In genomic region chr2:117949800-117950199, GRCh38 we compare ENCODE assay signal across 32 cellular contexts.
"Had no signal": no experiment of that assay in that cellular context is flagged by ENCODE, and none has a peak within 500 bp of the region (broad histone marks: within the 10 kb centered on the region; RNA-seq: fewer than 3 reads in every experiment).

No MANE protein-coding gene starts in this region.

- H3K4me2 ChIP-seq: smooth muscle cell had no signal

- H3K4me3 Mint-ChIP-seq: activated CD8-positive, alpha-beta memory T cell treated with anti-CD3 and anti-CD28 coated beads, Interleukin-2, amount 10 ng/mL, durations not matched to agents 7 days and 5 days; activated CD8-positive, alpha-beta T cell treated with anti-CD3 and anti-CD28 coated beads, Interleukin-2, amount 10 ng/mL, durations not matched to agents 7 days and 5 days; activated naive CD8-positive, alpha-beta T cell treated with anti-CD3 and anti-CD28 coated beads for 36 hours; activated T-cell treated with anti-CD3 and anti-CD28 coated beads, Interleukin-2, amount 50 U/mL, for 72 hours; endodermal cell; mesothelial cell of epicardium; naive B cell; stimulated activated naive B cell treated with anti-CD40 and anti-IgM and Interleukin-4, amounts not matched to agents 10 μg/mL and 1 μg/mL and 100 μg/mL, for 72 hours had no signal

- H3K4me1 Mint-ChIP-seq: activated CD8-positive, alpha-beta memory T cell treated with anti-CD3 and anti-CD28 coated beads, Interleukin-2, amount 10 ng/mL, durations not matched to agents 7 days and 5 days; activated naive CD8-positive, alpha-beta T cell treated with anti-CD3 and anti-CD28 coated beads for 36 hours; endodermal cell; mesothelial cell of epicardium; naive B cell had no signal

- H3K27ac ChIP-seq: adrenal gland, body of pancreas, cardiac muscle cell, coronary artery, esophagus squamous epithelium, right atrium auricular region, stomach, upper lobe of left lung, vagina had no signal

- DNase-seq: activated CD4-positive, alpha-beta T cell treated with anti-CD3 and anti-CD28 coated beads for 1 hour; activated CD4-positive, alpha-beta T cell treated with anti-CD3 and anti-CD28 coated beads, Interleukin-2, amount 50 U/mL, for 1 hour; activated CD8-positive, alpha-beta memory T cell treated with anti-CD3 and anti-CD28 coated beads, Interleukin-2, amount 10 ng/mL, durations not matched to agents 7 days and 5 days; activated CD8-positive, alpha-beta T cell treated with anti-CD3 and anti-CD28 coated beads, Interleukin-2, amount 10 ng/mL, durations not matched to agents 7 days and 5 days; activated effector memory CD4-positive, alpha-beta T cell treated with Interleukin-2 at 50 U/mL for 16 hours; activated naive CD4-positive, alpha-beta T cell treated with Interleukin-2 at 50 U/mL for 16 hours; activated naive CD8-positive, alpha-beta T cell treated with anti-CD3 and anti-CD28 coated beads for 36 hours; activated T-cell treated with anti-CD3 and anti-CD28 coated beads, Interleukin-2, amount 50 U/mL, for 72 hours; adrenal gland; aorta; body of pancreas; endodermal cell; esophagus squamous epithelium; foreskin melanocyte; left cardiac atrium; left ventricle myocardium superior; naive B cell; nucleus accumbens; stimulated activated CD4-positive, alpha-beta T cell treated with anti-CD3 and anti-CD28 coated beads, Interleukin-1b, Interleukin-23, amount 100 ng/mL, for 48 hours; stimulated activated CD4-positive, alpha-beta T cell treated with anti-CD3 and anti-CD28 coated beads, Interleukin-4, amount 100 ng/mL, for 4 hours; stimulated activated CD8-positive, alpha-beta memory T cell treated with anti-CD3 and anti-CD28 coated beads, Interleukin-4, amount 100 ng/mL, for 48 hours; stimulated activated naive B cell treated with anti-CD40 and anti-IgM and Interleukin-4, amounts not matched to agents 10 μg/mL and 1 μg/mL and 100 μg/mL, for 72 hours; stomach; T-helper 2 cell; thyroid gland; upper lobe of left lung had no signal

- ATAC-seq: activated CD8-positive, alpha-beta memory T cell treated with anti-CD3 and anti-CD28 coated beads, Interleukin-2, amount 10 ng/mL, durations not matched to agents 7 days and 5 days; activated CD8-positive, alpha-beta T cell treated with anti-CD3 and anti-CD28 coated beads, Interleukin-2, amount 10 ng/mL, durations not matched to agents 7 days and 5 days; activated T-cell treated with anti-CD3 and anti-CD28 coated beads, Interleukin-2, amount 50 U/mL, for 72 hours; body of pancreas; left cardiac atrium; left ventricle myocardium superior; stimulated activated naive B cell treated with anti-CD40 and anti-IgM and Interleukin-4, amounts not matched to agents 10 μg/mL and 1 μg/mL and 100 μg/mL, for 72 hours had no signal

- H3K4me1 ChIP-seq: adrenal gland, body of pancreas, esophagus squamous epithelium, right atrium auricular region, stomach, upper lobe of left lung, vagina had no signal

- H3K9me3 Mint-ChIP-seq: activated naive CD8-positive, alpha-beta T cell treated with anti-CD3 and anti-CD28 coated beads for 36 hours; activated T-cell treated with anti-CD3 and anti-CD28 coated beads, Interleukin-2, amount 50 U/mL, for 72 hours; endodermal cell; mesothelial cell of epicardium; naive B cell; stimulated activated naive B cell treated with anti-CD40 and anti-IgM and Interleukin-4, amounts not matched to agents 10 μg/mL and 1 μg/mL and 100 μg/mL, for 72 hours had no signal

- H3K27me3 Mint-ChIP-seq: activated CD8-positive, alpha-beta memory T cell treated with anti-CD3 and anti-CD28 coated beads, Interleukin-2, amount 10 ng/mL, durations not matched to agents 7 days and 5 days; activated naive CD8-positive, alpha-beta T cell treated with anti-CD3 and anti-CD28 coated beads for 36 hours; naive B cell; stimulated activated naive B cell treated with anti-CD40 and anti-IgM and Interleukin-4, amounts not matched to agents 10 μg/mL and 1 μg/mL and 100 μg/mL, for 72 hours had no signal

- H3K9me3 ChIP-seq: adrenal gland, body of pancreas, esophagus squamous epithelium, right atrium auricular region, stomach, thyroid gland, upper lobe of left lung, vagina had no signal

- H3K4me3 ChIP-seq: adrenal gland, body of pancreas, cardiac muscle cell, coronary artery, esophagus squamous epithelium, right atrium auricular region, smooth muscle cell, stomach, thyroid gland, upper lobe of left lung, vagina had no signal

- H3K27ac Mint-ChIP-seq: activated CD8-positive, alpha-beta memory T cell treated with anti-CD3 and anti-CD28 coated beads, Interleukin-2, amount 10 ng/mL, durations not matched to agents 7 days and 5 days; activated CD8-positive, alpha-beta T cell treated with anti-CD3 and anti-CD28 coated beads, Interleukin-2, amount 10 ng/mL, durations not matched to agents 7 days and 5 days; activated naive CD8-positive, alpha-beta T cell treated with anti-CD3 and anti-CD28 coated beads for 36 hours; activated T-cell treated with anti-CD3 and anti-CD28 coated beads, Interleukin-2, amount 50 U/mL, for 72 hours; endodermal cell; mesothelial cell of epicardium; stimulated activated naive B cell treated with anti-CD40 and anti-IgM and Interleukin-4, amounts not matched to agents 10 μg/mL and 1 μg/mL and 100 μg/mL, for 72 hours had no signal
